ENCODE assay signal across 8 cellular contexts in genomic region chr9:136133191-136133958, GRCh38. TPM values are rescaled to one million over a fixed set of nuclear protein-coding genes. Genes with fewer than 3 reads are reported as not detected.
DNase-seq lines count a peak whose midpoint lies in the region; ATAC-seq, FAIRE-seq and TF ChIP-seq lines count a peak whose summit lies in the region.

No MANE protein-coding gene starts in this region.

- ATAC-seq in T-helper 17 cell = peak; percentile 68

- DNase-seq in T-helper 17 cell (no peak), fibroblast of villous mesenchyme (ENCODE audit: low read depth) (peak; percentile 4), ovary (peak in 2 of 5 donors; percentile 50 to 62), activated gamma-delta T cell (lab: John Stamatoyannopoulos, UW) (no peak), RCC 7860 (ENCODE audit: low spot score) (no peak), SIG-M5 treated with dmso at 0.1 percent for 504 hours (lab: John Stamatoyannopoulos, UW; ENCODE audit: unreplicated experiment) (no peak)

- no peaks in the 10 kb centered on the region for H3K27me3 ChIP-seq in ovary

- H3K36me3 Mint-ChIP-seq in T-helper 17 cell (ENCODE audit: low read depth) = peaks cover 3% of the 10 kb centered on the region

- H3K27ac ChIP-seq in 22Rv1 (no peak overlapping the region), ovary (no peak overlapping the region)

- WGBS in ovary, 3 donors = 1 to 4% (median 3%) methylated on average over 45 to 67 of the region's 69 CpGs

- intact Hi-C loops in ovary (cut with DNase I) = no loop called here

- TF ChIP-seq POLR2A in ovary (IDR thresholded peaks at IDR 0.05) = no peak

- no peaks in the 10 kb centered on the region for H3K4me1 ChIP-seq in ovary (ENCODE audit: insufficient read depth)

- H3K27me3 Mint-ChIP-seq in T-helper 17 cell = peaks cover 56% of the 10 kb centered on the region

- TF ChIP-seq CTCF in 22Rv1 (IDR thresholded peaks at IDR 0.05) (peak; percentile 66), GM12872 (IDR thresholded peaks at IDR 0.05; ENCODE audit: insufficient read depth, low read depth, low read length) (peak; percentile 20; the same call in 1 of the 3 replicates), fibroblast of villous mesenchyme (IDR thresholded peaks at IDR 0.05; ENCODE audit: insufficient read depth, low read depth, low read length) (peak; percentile 45), ovary (IDR thresholded peaks at IDR 0.05) (peak in 2 of 3 donors; percentile 8 to 40)

- H3K9me3 ChIP-seq in T-helper 17 cell (ENCODE audit: control insufficient read depth, low read length, poor library complexity, severe bottlenecking) (no peaks in the 10 kb centered on the region), ovary (no peaks in the 10 kb centered on the region)

- no peak for TF ChIP-seq EP300 in ovary (IDR thresholded peaks at IDR 0.05)

- no peak overlapping the region for H3K27ac Mint-ChIP-seq in T-helper 17 cell

- no peak for FAIRE-seq in RCC 7860 (lab: Jason Lieb, UNC)

- no peaks in the 10 kb centered on the region for H3K36me3 ChIP-seq in ovary

- peak overlapping the region; percentile 50 for H3K4me3 ChIP-seq in fibroblast of villous mesenchyme (ENCODE audit: low read depth, low read length)
- H3K4me3 ChIP-seq in ovary = no peak overlapping the region

- peak overlapping the region; percentile 90 for H3K4me3 Mint-ChIP-seq in T-helper 17 cell

- H3K4me1 Mint-ChIP-seq in T-helper 17 cell = peaks cover 7% of the 10 kb centered on the region

RNA-seq across cellular contexts. Expression of gene TMEM250, which starts 14.7 kb away (rescaled TPM):
- total RNA-seq in T-helper 17 cell = 10 to 100 TPM; 17.9 to 21.8 TPM
- 39.0 and 39.7 TPM in 2 replicates for total RNA-seq in fibroblast of villous mesenchyme
- total RNA-seq in ovary = 10 to 100 TPM; 13.8 to 35.2 (median 26.2) TPM
- polyA plus RNA-seq in ovary = 10 to 100 TPM in 1 of 2 donors, 1 to 10 TPM in 1; 3.7 to 19.3 TPM

RNA-seq across cellular contexts. Expression of gene NACC2, which starts 38.3 kb away (rescaled TPM):
- 1 to 10 TPM; 5.8 to 5.9 TPM for total RNA-seq in T-helper 17 cell
- 30.3 and 34.1 TPM in 2 replicates for total RNA-seq in fibroblast of villous mesenchyme
- total RNA-seq in ovary = 10 to 100 TPM; 14.3 to 47.0 (median 29.8) TPM
- 1 to 10 TPM; 7.0 to 7.6 TPM for polyA plus RNA-seq in ovary
